In genomic region chr4:157121396-157121795, GRCh38 we compare ENCODE assay signal across 16 cellular contexts. TPM values are rescaled to one million over a fixed set of nuclear protein-coding genes. Genes with fewer than 3 reads are reported as not detected.
"Had no signal": no experiment of that assay in that cellular context is flagged by ENCODE, and none has a peak within 500 bp of the region (broad histone marks: within the 10 kb centered on the region; RNA-seq: fewer than 3 reads in every experiment).

No MANE protein-coding gene starts in this region.

- H3K27me3 ChIP-seq: gastroesophageal sphincter, upper lobe of left lung had no signal

- H3K9me3 ChIP-seq: gastroesophageal sphincter, lower lobe of right lung, upper lobe of left lung had no signal

- H3K4me2 ChIP-seq: smooth muscle cell had no signal

- H3K4me3 ChIP-seq: gastroesophageal sphincter, lower lobe of right lung, smooth muscle cell, upper lobe of left lung had no signal

- H3K4me3 Mint-ChIP-seq: activated naive CD8-positive, alpha-beta T cell treated with anti-CD3 and anti-CD28 coated beads for 36 hours; activated T-helper 1 cell treated with anti-CD3 and anti-CD28 coated beads, Interleukin-12 subunit alpha, Interleukin-12 subunit beta, Interleukin-2, Interleukin-4 antibody, amounts not matched to agents 30 ng/mL and 10 ng/mL and 1 ng/mL, durations not matched to agents 14 hours and 24 hours and 36 hours; effector memory CD8-positive, alpha-beta T cell; stimulated activated naive CD8-positive, alpha-beta T cell treated with anti-CD3 and anti-CD28 coated beads, Interleukin-15, Interleukin-2, amounts not matched to agents 100 ng/mL and 50 ng/mL, for 24 hours; T-helper 2 cell treated with Interferon-gamma antibody and Interleukin-4, amounts not matched to agents 5 μg/mL and 100 μg/mL, for 36 hours had no signal

- H3K27ac Mint-ChIP-seq: activated naive CD8-positive, alpha-beta T cell treated with anti-CD3 and anti-CD28 coated beads for 36 hours; activated T-helper 1 cell treated with anti-CD3 and anti-CD28 coated beads, Interleukin-12 subunit alpha, Interleukin-12 subunit beta, Interleukin-2, Interleukin-4 antibody, amounts not matched to agents 30 ng/mL and 10 ng/mL and 1 ng/mL, durations not matched to agents 14 hours and 24 hours and 36 hours; effector memory CD8-positive, alpha-beta T cell; progenitor cell of endocrine pancreas; stimulated activated naive CD8-positive, alpha-beta T cell treated with anti-CD3 and anti-CD28 coated beads, Interleukin-15, Interleukin-2, amounts not matched to agents 100 ng/mL and 50 ng/mL, for 24 hours; T-helper 2 cell treated with Interferon-gamma antibody and Interleukin-4, amounts not matched to agents 5 μg/mL and 100 μg/mL, for 36 hours had no signal

- H3K27me3 Mint-ChIP-seq: activated naive CD8-positive, alpha-beta T cell treated with anti-CD3 and anti-CD28 coated beads for 36 hours; effector memory CD8-positive, alpha-beta T cell; progenitor cell of endocrine pancreas; stimulated activated naive CD8-positive, alpha-beta T cell treated with anti-CD3 and anti-CD28 coated beads, Interleukin-15, Interleukin-2, amounts not matched to agents 100 ng/mL and 50 ng/mL, for 24 hours had no signal

- H3K4me1 ChIP-seq: gastroesophageal sphincter, lower lobe of right lung, upper lobe of left lung had no signal

- H3K9me3 Mint-ChIP-seq: activated T-helper 1 cell treated with anti-CD3 and anti-CD28 coated beads, Interleukin-12 subunit alpha, Interleukin-12 subunit beta, Interleukin-2, Interleukin-4 antibody, amounts not matched to agents 30 ng/mL and 10 ng/mL and 1 ng/mL, durations not matched to agents 14 hours and 24 hours and 36 hours; T-helper 2 cell treated with Interferon-gamma antibody and Interleukin-4, amounts not matched to agents 5 μg/mL and 100 μg/mL, for 36 hours had no signal

- H3K4me1 Mint-ChIP-seq: activated naive CD8-positive, alpha-beta T cell treated with anti-CD3 and anti-CD28 coated beads for 36 hours had no signal

- DNase-seq: activated CD4-positive, alpha-beta T cell treated with anti-CD3 and anti-CD28 coated beads, Interleukin-2, amount 50 U/mL, for 1 hour; activated naive CD8-positive, alpha-beta T cell treated with anti-CD3 and anti-CD28 coated beads for 36 hours; dermis blood vessel endothelial cell; effector memory CD8-positive, alpha-beta T cell; left cardiac atrium; lower lobe of right lung; right cardiac atrium; upper lobe of left lung had no signal

- H3K36me3 ChIP-seq: gastroesophageal sphincter, lower lobe of right lung, upper lobe of left lung had no signal

- H3K36me3 Mint-ChIP-seq: activated naive CD8-positive, alpha-beta T cell treated with anti-CD3 and anti-CD28 coated beads for 36 hours had no signal

- FAIRE-seq: bronchial epithelial cell had no signal

- H3K27ac ChIP-seq: gastroesophageal sphincter, lower lobe of right lung, upper lobe of left lung had no signal

RNA-seq across cellular contexts. Expression of gene GLRB, which starts 45.4 kb away (rescaled TPM):
- total RNA-seq: activated CD8-positive, alpha-beta memory T cell treated with anti-CD3 and anti-CD28 coated beads for 36 hours; activated naive CD8-positive, alpha-beta T cell treated with anti-CD3 and anti-CD28 coated beads for 36 hours; activated T-helper 1 cell treated with anti-CD3 and anti-CD28 coated beads, Interleukin-12 subunit alpha, Interleukin-12 subunit beta, Interleukin-2, Interleukin-4 antibody, amounts not matched to agents 30 ng/mL and 10 ng/mL and 1 ng/mL, durations not matched to agents 14 hours and 24 hours and 36 hours had no signal
